In the genomic region with DNA sequence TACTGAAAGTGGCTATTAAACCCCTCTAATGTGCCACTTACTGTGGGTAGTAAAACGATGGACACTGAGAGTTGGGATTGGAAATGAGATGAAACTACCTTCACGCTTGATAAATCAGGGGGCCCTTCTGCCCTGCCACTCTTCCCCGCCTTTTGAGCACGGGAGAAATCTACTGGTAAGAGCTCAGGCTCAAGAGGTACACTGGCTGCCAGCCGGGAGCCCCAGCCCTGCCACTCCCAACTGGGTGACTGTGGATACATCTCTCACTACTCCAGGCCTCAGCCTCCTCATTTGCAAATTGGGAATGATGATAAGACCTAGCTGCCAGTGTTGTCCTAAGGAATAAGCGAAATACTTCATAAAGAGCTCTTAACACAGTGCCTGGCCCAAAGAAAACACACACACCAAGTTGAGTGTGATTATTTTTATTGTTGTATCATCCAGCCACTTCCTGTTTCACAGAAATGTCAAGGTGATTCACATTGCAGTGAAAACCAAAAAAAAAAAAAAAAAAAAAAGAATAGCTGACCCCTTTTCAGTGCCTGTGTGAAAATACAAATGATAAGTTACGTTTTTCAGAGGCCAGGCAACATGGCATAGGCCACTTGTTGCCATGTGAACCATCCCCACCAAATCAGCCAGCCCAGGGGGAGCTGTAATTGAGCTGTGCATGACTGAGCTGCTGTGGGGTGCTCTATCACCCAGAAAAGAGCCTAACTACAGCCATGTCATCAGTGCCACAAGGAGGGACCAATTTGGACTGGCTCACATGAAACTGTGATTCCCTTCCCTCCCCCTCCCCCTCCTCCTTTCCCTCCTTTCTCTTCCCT, we compare ENCODE assay signal across 12 cellular contexts. TPM values are rescaled to one million over a fixed set of nuclear protein-coding genes. Genes with fewer than 3 reads are reported as not detected.
DNase-seq lines count a peak whose midpoint lies in the region; ATAC-seq and TF ChIP-seq lines count a peak whose summit lies in the region.
"Had no signal": no experiment of that assay in that cellular context is flagged by ENCODE, and none has a peak within 500 bp of the region (broad histone marks: within the 10 kb centered on the region; RNA-seq: fewer than 3 reads in every experiment).

No MANE protein-coding gene starts in this region.

- H3F3A ChIP-seq in Loucy (ENCODE audit: low read depth): peaks cover 5% of the 10 kb centered on the region; the same call in 1 of the 2 replicates

- in situ Hi-C loops in GM13977 (cut with MboI; ENCODE audit: low pct_unique_long_range_greater_than_20kb, low sequenced_read_pairs, unreplicated experiment): no loop called here

- H3K4me3 ChIP-seq in BLaER1 treated with 17β-estradiol and CSF1 and Interleukin-3, amounts not matched to agents 10 nM and 100 nM: peak overlapping the region in 3 of 10 experiments; percentile 35 to 47 (median 41); a peak in 7 of 20 replicates
- peak overlapping the region; percentile 20 for H3K4me3 ChIP-seq in Loucy (ENCODE audit: low read length, poor library complexity, severe bottlenecking)

- no peak for ATAC-seq in HG03175 (IDR thresholded peaks at IDR 0.05; ENCODE audit: unreplicated experiment)

- H3K9me2 ChIP-seq in Loucy (replicated peaks; ENCODE audit: low read depth, low read length): no peaks in the 10 kb centered on the region

- peaks cover 0 to 4% (median under 1%) of the 10 kb centered on the region in 11 experiments; a peak in 9 of 22 replicates for H4K20me1 ChIP-seq in BLaER1 treated with 17β-estradiol and CSF1 and Interleukin-3, amounts not matched to agents 10 nM and 100 nM
- H4K20me1 ChIP-seq in Loucy (ENCODE audit: insufficient read depth, low read length, poor library complexity, severe bottlenecking): peaks cover 8% of the 10 kb centered on the region

- H3K4me2 ChIP-seq in BLaER1 treated with 17β-estradiol and CSF1 and Interleukin-3, amounts not matched to agents 10 nM and 100 nM: peak overlapping the region; percentile 80 to 100 (median 96)
- H3K4me2 ChIP-seq in Loucy (ENCODE audit: low read depth, low read length, poor library complexity, severe bottlenecking): peak overlapping the region; percentile 58

- no peaks in the 10 kb centered on the region for H3K9me3 ChIP-seq in BLaER1 treated with 17β-estradiol and CSF1 and Interleukin-3, amounts not matched to agents 10 nM and 100 nM (replicated peaks in 1 of 11)
- H3K9me3 ChIP-seq in Loucy (ENCODE audit: insufficient read depth, low read depth, low read length): no peaks in the 10 kb centered on the region

- peak overlapping the region; percentile 74 for H3K4me3 Mint-ChIP-seq in activated naive CD8-positive, alpha-beta T cell
- no peak overlapping the region for H3K4me3 Mint-ChIP-seq in mesothelial cell of epicardium

- H3K9me3 Mint-ChIP-seq in activated naive CD8-positive, alpha-beta T cell (ENCODE audit: low read depth): no peaks in the 10 kb centered on the region
- H3K9me3 Mint-ChIP-seq in mesothelial cell of epicardium: no peaks in the 10 kb centered on the region

- TF ChIP-seq CTCF in Loucy (conservative IDR thresholded peaks at IDR 0.05; ENCODE audit: low read length) (no peak), mesothelial cell of epicardium (IDR thresholded peaks at IDR 0.05; ENCODE audit: unreplicated experiment) (no peak), GM13977 (IDR thresholded peaks at IDR 0.05; ENCODE audit: extremely low read depth, insufficient read depth, missing control alignments) (no peak)

- peaks cover 0 to 11% (median 0%) of the 10 kb centered on the region in 11 experiments; a peak in 4 of 22 replicates for H3K36me3 ChIP-seq in BLaER1 treated with 17β-estradiol and CSF1 and Interleukin-3, amounts not matched to agents 10 nM and 100 nM
- H3K36me3 ChIP-seq in Loucy (ENCODE audit: insufficient read depth, low read length): no peaks in the 10 kb centered on the region

- no peaks in the 10 kb centered on the region for H3K27me3 ChIP-seq in BLaER1 treated with 17β-estradiol and CSF1 and Interleukin-3, amounts not matched to agents 10 nM and 100 nM
- H3K27me3 ChIP-seq in Loucy (ENCODE audit: insufficient read depth, low read length, poor library complexity, severe bottlenecking): no peaks in the 10 kb centered on the region

- H3K4me1 Mint-ChIP-seq in activated naive CD8-positive, alpha-beta T cell (ENCODE audit: low read depth): peaks cover 50% of the 10 kb centered on the region
- peaks cover 34% of the 10 kb centered on the region for H3K4me1 Mint-ChIP-seq in mesothelial cell of epicardium

- no peak overlapping the region for H2AFZ ChIP-seq in Loucy (ENCODE audit: low read length)

- H3K27ac ChIP-seq in BLaER1 treated with 17β-estradiol and CSF1 and Interleukin-3, amounts not matched to agents 10 nM and 100 nM: peak overlapping the region in 10 of 11 experiments; percentile 48 to 93 (median 88); a peak in 20 of 22 replicates

- H3K36me3 Mint-ChIP-seq in activated naive CD8-positive, alpha-beta T cell: peaks cover 5% of the 10 kb centered on the region
- H3K36me3 Mint-ChIP-seq in mesothelial cell of epicardium: no peaks in the 10 kb centered on the region

- peak overlapping the region in 10 of 11 experiments; percentile 36 to 79 (median 73); a peak in 19 of 22 replicates for H3K9ac ChIP-seq in BLaER1 treated with 17β-estradiol and CSF1 and Interleukin-3, amounts not matched to agents 10 nM and 100 nM
- H3K9ac ChIP-seq in Loucy (ENCODE audit: low read depth, low read length, poor library complexity, severe bottlenecking): peak overlapping the region; percentile 4

- DNase-seq in mesothelial cell of epicardium (ENCODE audit: low spot score in 2 of 2, unreplicated experiment in 2 of 2): no peak
- DNase-seq in RKO (ENCODE audit: low spot score): no peak
- no peak for DNase-seq in GM13977 (ENCODE audit: low spot score)
- no peak for DNase-seq in GM19238 (ENCODE audit: insufficient read length, low spot score)
- DNase-seq: DND-41; NCI-H1105; SIG-M5; stimulated activated CD4-positive, alpha-beta T cell treated with anti-CD3 and anti-CD28 coated beads, Interleukin-2, amount 100 ng/mL, for 24 hours had no signal

- H3K79me2 ChIP-seq in Loucy (ENCODE audit: insufficient read depth, low read length): peaks cover 24% of the 10 kb centered on the region

- H3K4me1 ChIP-seq in BLaER1 treated with 17β-estradiol and CSF1 and Interleukin-3, amounts not matched to agents 10 nM and 100 nM: peaks cover 63 to 82% (median 74%) of the 10 kb centered on the region in 10 experiments
- H3K4me1 ChIP-seq in Loucy (ENCODE audit: insufficient read depth, low read length, poor library complexity, severe bottlenecking): peaks cover 32% of the 10 kb centered on the region

- H3K27ac Mint-ChIP-seq in activated naive CD8-positive, alpha-beta T cell: peak overlapping the region; percentile 96
- peak overlapping the region; percentile 16 for H3K27ac Mint-ChIP-seq in mesothelial cell of epicardium

- no peaks in the 10 kb centered on the region for H3K27me3 Mint-ChIP-seq in activated naive CD8-positive, alpha-beta T cell
- no peaks in the 10 kb centered on the region for H3K27me3 Mint-ChIP-seq in mesothelial cell of epicardium (ENCODE audit: low read depth)

RNA-seq across cellular contexts. Expression of a gene that starts 4.4 kb away (rescaled TPM):
- total RNA-seq in mesothelial cell of epicardium: 23.1 to 27.8 TPM (median 27.4 TPM) in 3 replicates

RNA-seq across cellular contexts. Expression of a gene that starts 6.5 kb away (rescaled TPM):
- 56.7 to 61.5 TPM (median 57.6 TPM) in 3 replicates for total RNA-seq in mesothelial cell of epicardium

RNA-seq across cellular contexts. Expression of a gene that starts 7.7 kb away (rescaled TPM):
- total RNA-seq in mesothelial cell of epicardium: 314 to 333 TPM (median 318 TPM) in 3 replicates

RNA-seq across cellular contexts. Expression of a gene that starts 10.0 kb away (rescaled TPM):
- total RNA-seq in mesothelial cell of epicardium: 30.4 to 35.2 TPM (median 33.8 TPM) in 3 replicates

RNA-seq across cellular contexts. Expression of a gene that starts 29.8 kb away (rescaled TPM):
- total RNA-seq in mesothelial cell of epicardium: 0.95 to 2.4 TPM (median 1.7 TPM) in 3 replicates
